ENCODE assay signal across 8 cellular contexts in the genomic region with DNA sequence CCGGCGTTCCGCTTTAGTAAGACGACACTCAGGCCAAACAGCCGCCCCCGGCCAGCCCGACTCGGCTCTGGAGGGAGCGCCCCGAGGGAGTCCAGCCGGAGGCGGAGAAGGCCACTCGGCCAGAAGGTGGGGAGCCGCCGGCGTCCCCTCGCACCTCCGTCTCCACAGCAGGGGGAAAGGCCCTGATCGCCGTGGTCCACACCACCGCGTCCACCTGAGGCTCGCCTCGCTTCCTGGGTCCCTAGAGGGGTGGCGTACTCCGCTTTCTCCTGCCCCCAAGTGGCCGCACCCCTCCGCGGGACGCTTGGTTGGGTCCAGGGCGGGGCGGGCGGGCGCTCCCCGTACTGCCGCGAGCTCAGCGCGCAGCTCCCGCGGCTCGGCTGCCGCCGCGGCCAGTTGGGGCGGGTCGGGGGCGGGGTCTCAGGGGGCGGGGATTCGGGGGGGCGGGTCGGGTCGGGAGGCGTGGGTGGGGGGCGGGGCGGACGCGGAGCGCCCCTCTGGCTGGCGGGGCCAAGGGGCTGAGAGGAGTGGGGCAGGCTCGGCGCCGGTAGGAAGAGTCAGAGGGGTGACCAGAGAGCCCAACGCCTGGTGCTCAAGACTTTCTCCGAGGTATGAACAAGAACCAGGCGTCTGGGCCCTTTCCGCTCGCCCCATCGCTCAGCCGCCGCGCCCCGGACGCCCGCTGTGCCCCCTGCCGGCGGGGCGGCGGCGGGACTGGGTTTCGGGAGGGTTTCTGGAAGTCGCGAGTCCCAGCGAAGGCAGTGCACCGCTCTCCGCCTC. TPM values are rescaled to one million over a fixed set of nuclear protein-coding genes. Genes with fewer than 3 reads are reported as not detected.
DNase-seq lines count a peak whose midpoint lies in the region; ATAC-seq and TF ChIP-seq lines count a peak whose summit lies in the region.

A gene (plus strand): TSS at position 523 of the 780 bp plus-strand sequence. CDS start 37,927 bp downstream, outside the sequence.

- H3K4me3 Mint-ChIP-seq in nephron progenitor cell: peak within 1 kb of the TSS; percentile 94
- peak within 1 kb of the TSS; percentile 81 for H3K4me3 Mint-ChIP-seq in stimulated activated naive CD8-positive, alpha-beta T cell treated with anti-CD3 and anti-CD28 coated beads, Interleukin-15, Interleukin-2, amounts not matched to agents 100 ng/mL and 50 ng/mL, for 24 hours

- CTCF ChIA-PET in IMR-90 (lab: Yijun Ruan, JAX): interaction anchor here (0.6 to 0.9 kb wide), 3 partner anchors 17 to 145 kb away, joined by 3 to 4 read pairs (median 3); no protein-coding TSS in a partner anchor

- WGBS in IMR-90 (ENCODE audit: extremely low coverage in 2 of 2, insufficient read length in 1 of 2), 2 experiments: 0% methylated on average over 19 of the region's 86 CpGs; no CpG with 5 or more reads in 1 of the 2 experiments

- H3K9me1 ChIP-seq in IMR-90 (ENCODE audit: insufficient read depth, low read length): 0 out of 2 replicates have a peak, but pooled peaks cover 2% of the 10 kb centered on the region

- peak within 1 kb of the TSS; percentile 100 for H2BK120ac ChIP-seq in IMR-90 (ENCODE audit: low read depth, low read length)

- no peaks in the 10 kb centered on the region for H3K27me3 Mint-ChIP-seq in nephron progenitor cell (ENCODE audit: low read depth, poor library complexity)
- H3K27me3 Mint-ChIP-seq in stimulated activated naive CD8-positive, alpha-beta T cell treated with anti-CD3 and anti-CD28 coated beads, Interleukin-15, Interleukin-2, amounts not matched to agents 100 ng/mL and 50 ng/mL, for 24 hours: peaks cover 29% of the 10 kb centered on the region

- peak within 1 kb of the TSS; percentile 99 for H3K9ac ChIP-seq in IMR-90 (ENCODE audit: low read depth, low read length)

- H3K18ac ChIP-seq in IMR-90 (ENCODE audit: low read depth, low read length): peak within 1 kb of the TSS; percentile 98

- DNase-seq in DMS114 treated with DMSO at 0.1 percent for 48 hours (lab: John Stamatoyannopoulos, UW; ENCODE audit: unreplicated experiment): peak; percentile 59
- DNase-seq in IMR-90: peak; percentile 90
- peak; percentile 93 for DNase-seq in RKO (ENCODE audit: low spot score)
- peak; percentile 65 for DNase-seq in activated T-helper 9 cell treated with anti-CD3 and anti-CD28 coated beads, Interleukin-2, amount 50 U/mL, for 16 hours (ENCODE audit: low read depth)
- DNase-seq in fibroblast of the aortic adventitia (ENCODE audit: low read depth): peak; percentile 86
- DNase-seq in nephron progenitor cell: peak; percentile 90

- H4K20me1 ChIP-seq in IMR-90 (ENCODE audit: insufficient read depth, low read length): peaks cover 32% of the 10 kb centered on the region

- H3K4ac ChIP-seq in IMR-90 (ENCODE audit: low read depth, low read length): peak within 1 kb of the TSS; percentile 99

- peak within 1 kb of the TSS; percentile 96 to 100 for H4K8ac ChIP-seq in IMR-90 (ENCODE audit: low read depth in 2 of 2, low read length in 2 of 2)

- peak within 1 kb of the TSS; percentile 100 for H3K23ac ChIP-seq in IMR-90 (ENCODE audit: low read depth, low read length)

- H3K27ac ChIP-seq in IMR-90 (ENCODE audit: insufficient read depth, low read length): peak within 1 kb of the TSS; percentile 99

- no peaks in the 10 kb centered on the region for H3K27me3 ChIP-seq in IMR-90 (ENCODE audit: control insufficient read depth, insufficient read depth, low read length)

- peak within 1 kb of the TSS; percentile 99 for H3K27ac Mint-ChIP-seq in nephron progenitor cell
- peak within 1 kb of the TSS; percentile 45 for H3K27ac Mint-ChIP-seq in stimulated activated naive CD8-positive, alpha-beta T cell treated with anti-CD3 and anti-CD28 coated beads, Interleukin-15, Interleukin-2, amounts not matched to agents 100 ng/mL and 50 ng/mL, for 24 hours

- H3K4me1 Mint-ChIP-seq in nephron progenitor cell: peaks cover 64% of the 10 kb centered on the region
- H3K4me1 Mint-ChIP-seq in stimulated activated naive CD8-positive, alpha-beta T cell treated with anti-CD3 and anti-CD28 coated beads, Interleukin-15, Interleukin-2, amounts not matched to agents 100 ng/mL and 50 ng/mL, for 24 hours (ENCODE audit: low read depth): peaks cover 20% of the 10 kb centered on the region

- H2BK5ac ChIP-seq in IMR-90 (ENCODE audit: low read depth, low read length, poor library complexity, severe bottlenecking): peak within 1 kb of the TSS; percentile 99

- no peaks in the 10 kb centered on the region for H3K9me3 ChIP-seq in IMR-90 (ENCODE audit: control insufficient read depth, insufficient read depth, low read length)

- H2AFZ ChIP-seq in IMR-90 (replicated peaks; ENCODE audit: low read length, poor library complexity): peak within 1 kb of the TSS; percentile 97

- peak within 1 kb of the TSS; percentile 99 for H4K91ac ChIP-seq in IMR-90 (ENCODE audit: insufficient read depth, low read depth, low read length)

- peak within 1 kb of the TSS; percentile 96 for H2AK9ac ChIP-seq in IMR-90 (replicated peaks; ENCODE audit: low read depth, low read length, poor library complexity)

- peak; percentile 80 for TF ChIP-seq CTCF in IMR-90 (conservative IDR thresholded peaks at IDR 0.05; ENCODE audit: low read depth, low read length)
- peak; percentile 58 for TF ChIP-seq CTCF in fibroblast of the aortic adventitia (IDR thresholded peaks at IDR 0.05; ENCODE audit: insufficient read depth, low read length)
- peak; percentile 67 for TF ChIP-seq CTCF in nephron progenitor cell (IDR thresholded peaks at IDR 0.05)

- H3K14ac ChIP-seq in IMR-90 (replicated peaks; ENCODE audit: low read depth, low read length): peak within 1 kb of the TSS; percentile 99

- H3K79me1 ChIP-seq in IMR-90 (ENCODE audit: low read depth in 1 of 2, low read length in 2 of 2): peaks cover 10 to 27% of the 10 kb centered on the region in 2 experiments; a peak in 3 of 4 replicates

- peak within 1 kb of the TSS; percentile 100 for H2BK15ac ChIP-seq in IMR-90 (ENCODE audit: low read depth, low read length)

- peak within 1 kb of the TSS; percentile 99 for H2AK5ac ChIP-seq in IMR-90 (ENCODE audit: low read depth, low read length)

- peaks cover under 1% of the 10 kb centered on the region for H3K36me3 Mint-ChIP-seq in nephron progenitor cell (ENCODE audit: low read depth)
- no peaks in the 10 kb centered on the region for H3K36me3 Mint-ChIP-seq in stimulated activated naive CD8-positive, alpha-beta T cell treated with anti-CD3 and anti-CD28 coated beads, Interleukin-15, Interleukin-2, amounts not matched to agents 100 ng/mL and 50 ng/mL, for 24 hours (ENCODE audit: low read depth)

- intact Hi-C loops in IMR-90 (cut with micrococcal nuclease): loop anchor here (1.0 to 5.0 kb wide), 5 partner anchors 104 to 284 kb away; no protein-coding TSS in a partner anchor

- TF ChIP-seq RAD21 in IMR-90 (IDR thresholded peaks at IDR 0.05; ENCODE audit: low read length): peak; percentile 70

- TF ChIP-seq POLR2A in IMR-90 (IDR thresholded peaks at IDR 0.05; ENCODE audit: low read depth, low read length): peak; percentile 91

- BruUV-seq in IMR-90 (replicated peaks; lab: Mats Ljungman, UMichigan): no TSS peak

- dilution Hi-C loops in IMR-90 (cut with HindIII; ENCODE audit: low sequenced_read_pairs, unreplicated experiment): no loop called here

- H3K4me3 ChIP-seq in IMR-90 (ENCODE audit: insufficient read depth, low read depth, low read length): peak within 1 kb of the TSS; percentile 79
- peak within 1 kb of the TSS; percentile 94 for H3K4me3 ChIP-seq in fibroblast of the aortic adventitia (ENCODE audit: low read depth, low read length)

- H3K56ac ChIP-seq in IMR-90 (ENCODE audit: extremely low read depth, insufficient read depth, low read length): peak within 1 kb of the TSS; percentile 94

- peak; percentile 68 for ATAC-seq in GM21526 (IDR thresholded peaks at IDR 0.05; ENCODE audit: low FRiP score, unreplicated experiment)
- peak; percentile 85 for ATAC-seq in IMR-90 (ENCODE audit: low read depth)

- H3K9me3 Mint-ChIP-seq in nephron progenitor cell: no peaks in the 10 kb centered on the region
- H3K9me3 Mint-ChIP-seq in stimulated activated naive CD8-positive, alpha-beta T cell treated with anti-CD3 and anti-CD28 coated beads, Interleukin-15, Interleukin-2, amounts not matched to agents 100 ng/mL and 50 ng/mL, for 24 hours: no peaks in the 10 kb centered on the region

- H2BK20ac ChIP-seq in IMR-90 (ENCODE audit: low read depth, low read length): peak within 1 kb of the TSS; percentile 89

- no peaks in the 10 kb centered on the region for H3K4me1 ChIP-seq in IMR-90 (ENCODE audit: control insufficient read depth, insufficient read depth, low read length)

- H4K5ac ChIP-seq in IMR-90 (ENCODE audit: low read depth, low read length): peak within 1 kb of the TSS; percentile 91

- in situ Hi-C loops in IMR-90 (cut with MboI; ENCODE audit: low sequenced_read_pairs): loop anchor here (10.0 kb wide), 1 partner anchor 123 kb away; no protein-coding TSS in a partner anchor

- POLR2A ChIA-PET in IMR-90 (lab: Charles Lee; ENCODE audit: unreplicated experiment): interaction anchor here (0.5 to 1.4 kb wide), 11 partner anchors 11 to 331 kb away, joined by 3 to 6 read pairs (median 3); no protein-coding TSS in a partner anchor

- H3K36me3 ChIP-seq in IMR-90 (ENCODE audit: control insufficient read depth, insufficient read depth, low read length): no peaks in the 10 kb centered on the region

- peak within 1 kb of the TSS; percentile 92 for H3K4me2 ChIP-seq in IMR-90 (ENCODE audit: low read depth, low read length)

TF ChIP-seq in IMR-90, 13 proteins besides CTCF, POLR2A, EP300 and RAD21:
- peak; percentile 75 for TF ChIP-seq MAZ (IDR thresholded peaks at IDR 0.05; ENCODE audit: borderline replicate concordance, low read depth, low read length)
- TF ChIP-seq MXI1 (IDR thresholded peaks at IDR 0.05; ENCODE audit: borderline replicate concordance, low read depth, low read length): peak; percentile 35; the same call in 1 of the 2 replicates
- TF ChIP-seq FOS (IDR thresholded peaks at IDR 0.05; ENCODE audit: low read depth, low read length): no peak
- no peak for TF ChIP-seq NFE2L2 (IDR thresholded peaks at IDR 0.05; ENCODE audit: low read depth, low read length)
- peak; percentile 97 for TF ChIP-seq BHLHE40 (IDR thresholded peaks at IDR 0.05; ENCODE audit: low read depth, low read length)
- TF ChIP-seq SMC3 (IDR thresholded peaks at IDR 0.05; ENCODE audit: low read depth, low read length): peak; percentile 83
- TF ChIP-seq CHD1 (IDR thresholded peaks at IDR 0.05; ENCODE audit: low read depth, low read length): peak; percentile 44

RNA-seq across cellular contexts. Expression of the gene that starts here (rescaled TPM):
- total RNA-seq in IMR-90 (2012; rRNA removed) (620 and 682 TPM in 2 replicates), fibroblast of the aortic adventitia (ENCODE audit: low replicate concordance) (192 and 257 TPM in 2 replicates)
- polyA plus RNA-seq in IMR-90 (2012; rRNA removed): 243 and 244 TPM in 2 replicates
- 129 and 270 TPM in 2 replicates for polyA plus RNA-seq in IMR-90 (2012; cell fraction: cytosol; rRNA removed)
- 287 and 382 TPM in 2 replicates for polyA plus RNA-seq in IMR-90 (2012; cell fraction: nucleus; rRNA removed; ENCODE audit: low replicate concordance)

Comparison
In these comparisons a context has a peak if more than half of its experiments do, and no peak if none do; other contexts are left out.
1. Peak in every context shown above with its lines: DNase-seq, ATAC-seq, H3K4me3 ChIP-seq and H3K27ac ChIP-seq.